Comparison of ENCODE assay signal across 22 cellular contexts in the genomic region with DNA sequence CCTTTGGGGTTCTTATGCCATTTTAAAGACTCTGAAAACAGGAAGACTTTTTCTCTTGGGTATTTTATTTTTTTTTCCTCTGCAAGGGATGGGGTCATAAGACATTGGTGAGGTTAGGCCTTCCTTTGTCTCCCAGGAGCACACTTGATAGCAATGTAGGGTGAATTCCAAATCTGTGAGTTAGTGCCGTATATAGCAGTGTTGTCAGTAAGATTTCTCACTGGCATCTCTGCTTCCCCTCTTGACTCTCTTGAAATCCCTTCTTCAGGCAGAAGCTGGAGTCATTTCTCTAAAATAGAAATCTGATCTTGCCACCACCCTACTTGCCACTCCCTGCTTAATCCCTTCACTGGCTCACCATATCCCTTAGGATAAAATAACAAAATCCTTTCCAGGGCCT.
"Had no signal": no experiment of that assay in that cellular context is flagged by ENCODE, and none has a peak within 500 bp of the region (broad histone marks: within the 10 kb centered on the region; RNA-seq: fewer than 3 reads in every experiment).

No MANE protein-coding gene starts in this region.

- H3K27me3 ChIP-seq: neutrophil, sigmoid colon, suprapubic skin, transverse colon had no signal

- H3K27ac ChIP-seq: coronary artery, neutrophil, sigmoid colon, suprapubic skin, transverse colon had no signal

- H3K4me3 ChIP-seq: sigmoid colon, suprapubic skin, transverse colon had no signal

- H3K4me1 ChIP-seq: suprapubic skin, transverse colon had no signal

- DNase-seq: activated CD4-positive, alpha-beta memory T cell treated with anti-CD3 and anti-CD28 coated beads, Interleukin-2, amount 10 ng/mL, durations not matched to agents 7 days and 5 days; activated CD4-positive, alpha-beta T cell treated with anti-CD3 and anti-CD28 coated beads for 48 hours; activated CD4-positive, CD25-positive, alpha-beta regulatory T cell; activated CD8-positive, alpha-beta memory T cell treated with anti-CD3 and anti-CD28 coated beads, Interleukin-2, amount 10 ng/mL, durations not matched to agents 7 days and 5 days; activated naive CD4-positive, alpha-beta T cell; activated naive CD8-positive, alpha-beta T cell treated with anti-CD3 and anti-CD28 coated beads for 36 hours; activated T-cell treated with anti-CD3 and anti-CD28 coated beads, Interleukin-2, amount 50 U/mL, for 1 hour; amniotic stem cell; central memory CD4-positive, alpha-beta T cell; immature natural killer cell; left ventricle myocardium superior; naive thymus-derived CD4-positive, alpha-beta T cell; sigmoid colon; stimulated activated CD4-positive, alpha-beta T cell treated with anti-CD3 and anti-CD28 coated beads, Interleukin-12 subunit alpha, Interleukin-12 subunit beta, amount 100 ng/mL, for 4 hours; stimulated activated CD4-positive, alpha-beta T cell treated with anti-CD3 and anti-CD28 coated beads, Interleukin-1b, Interleukin-23, amount 100 ng/mL, for 48 hours; stimulated activated CD8-positive, alpha-beta memory T cell treated with anti-CD3 and anti-CD28 coated beads, Interleukin-4, amount 100 ng/mL, for 48 hours; T-helper 1 cell; T-helper 9 cell; transverse colon had no signal

- H3K36me3 ChIP-seq: neutrophil, sigmoid colon, suprapubic skin, transverse colon had no signal

- H3K9me3 ChIP-seq: neutrophil, suprapubic skin had no signal
